In genomic region chr7:47670738-47671137, GRCh38 we compare ENCODE assay signal across 10 cellular contexts.
DNase-seq lines count a peak whose midpoint lies in the region; ATAC-seq and TF ChIP-seq lines count a peak whose summit lies in the region.
"Had no signal": no experiment of that assay in that cellular context is flagged by ENCODE, and none has a peak within 500 bp of the region (broad histone marks: within the 10 kb centered on the region; RNA-seq: fewer than 3 reads in every experiment).

No MANE protein-coding gene starts in this region.

- POLR2A ChIA-PET in CD4-positive, alpha-beta memory T cell (lab: Charles Lee; ENCODE audit: partially characterized antibody) = no interaction called here

- H3K4me1 ChIP-seq in lower lobe of right lung = peaks cover 19% of the 10 kb centered on the region
- H3K4me1 ChIP-seq in CD4-positive, alpha-beta memory T cell (ENCODE audit: insufficient read depth, low read length) = no peaks in the 10 kb centered on the region

- TF ChIP-seq POLR2A in GM18526 (IDR thresholded peaks at IDR 0.05; ENCODE audit: extremely low read depth, insufficient read length) = peak; percentile 17

- CTCF ChIA-PET in CD4-positive, alpha-beta memory T cell (lab: Charles Lee; ENCODE audit: partially characterized antibody) = no interaction called here

- no peak for DNase-seq in lower lobe of right lung
- DNase-seq in NCI-H1105 treated with DMSO at 0.1 percent for 48 hours (lab: John Stamatoyannopoulos, UW) = no peak
- no peak for DNase-seq in CD4-positive, alpha-beta memory T cell
- no peak for DNase-seq in H7
- no peak for DNase-seq in NCI-H1436 (lab: John Stamatoyannopoulos, UW)
- DNase-seq: cortex of kidney had no signal

- H3K27me3 ChIP-seq in lower lobe of right lung (ENCODE audit: low read depth) = no peaks in the 10 kb centered on the region
- no peaks in the 10 kb centered on the region for H3K27me3 ChIP-seq in CD4-positive, alpha-beta memory T cell (ENCODE audit: insufficient read depth, low read length)
- no peaks in the 10 kb centered on the region for H3K27me3 ChIP-seq in H7 (ENCODE audit: control insufficient read depth, insufficient read depth, low read length)

- peak; percentile 67 for ATAC-seq in GM21529 (IDR thresholded peaks at IDR 0.05; ENCODE audit: unreplicated experiment)
- peak; percentile 84 for ATAC-seq in HG03432 (IDR thresholded peaks at IDR 0.05; ENCODE audit: unreplicated experiment)
- peak in 1 of 2 donors; percentile 61 for ATAC-seq in lower lobe of right lung

- peak overlapping the region; percentile 68 for H3K27ac ChIP-seq in lower lobe of right lung
- H3K27ac ChIP-seq in CD4-positive, alpha-beta memory T cell (ENCODE audit: low read depth, low read length) = no peak overlapping the region

- H3K36me3 ChIP-seq in lower lobe of right lung (no peaks in the 10 kb centered on the region), H7 (replicated peaks; ENCODE audit: control insufficient read depth, insufficient read depth, low read length) (no peaks in the 10 kb centered on the region)
- no peaks in the 10 kb centered on the region for H3K36me3 ChIP-seq in CD4-positive, alpha-beta memory T cell (ENCODE audit: insufficient read depth, low read length)

- H3K27me3 Mint-ChIP-seq in CD4-positive, alpha-beta memory T cell = peaks cover 0 to 2% of the 10 kb centered on the region in 2 donors

- intact Hi-C loops in lower lobe of right lung (cut with DNase I) = no loop called here
- intact Hi-C loops in CD4-positive, alpha-beta memory T cell (cut with micrococcal nuclease) = no loop called here

- H3K9me3 ChIP-seq in lower lobe of right lung = no peaks in the 10 kb centered on the region
- H3K9me3 ChIP-seq in CD4-positive, alpha-beta memory T cell (ENCODE audit: control insufficient read depth in 1 of 2, low read length in 2 of 2) = no peaks in the 10 kb centered on the region

- H3K4me3 ChIP-seq in lower lobe of right lung (no peak overlapping the region), H7 (ENCODE audit: insufficient read depth, low read depth, low read length) (no peak overlapping the region)
- H3K4me3 ChIP-seq in CD4-positive, alpha-beta memory T cell (ENCODE audit: low read length in 2 of 2) = no peak overlapping the region
- H3K4me3 ChIP-seq: skin epidermis had no signal

- TF ChIP-seq CTCF in lower lobe of right lung (IDR thresholded peaks at IDR 0.05) = no peak

- no peak overlapping the region for H3K4me3 Mint-ChIP-seq in CD4-positive, alpha-beta memory T cell

- no peaks in the 10 kb centered on the region for H3K4me1 Mint-ChIP-seq in CD4-positive, alpha-beta memory T cell

- H3K36me3 Mint-ChIP-seq in CD4-positive, alpha-beta memory T cell = no peaks in the 10 kb centered on the region

- H3K9me3 Mint-ChIP-seq in CD4-positive, alpha-beta memory T cell = no peaks in the 10 kb centered on the region

- no peak overlapping the region for H3K27ac Mint-ChIP-seq in CD4-positive, alpha-beta memory T cell
